In the genomic region with DNA sequence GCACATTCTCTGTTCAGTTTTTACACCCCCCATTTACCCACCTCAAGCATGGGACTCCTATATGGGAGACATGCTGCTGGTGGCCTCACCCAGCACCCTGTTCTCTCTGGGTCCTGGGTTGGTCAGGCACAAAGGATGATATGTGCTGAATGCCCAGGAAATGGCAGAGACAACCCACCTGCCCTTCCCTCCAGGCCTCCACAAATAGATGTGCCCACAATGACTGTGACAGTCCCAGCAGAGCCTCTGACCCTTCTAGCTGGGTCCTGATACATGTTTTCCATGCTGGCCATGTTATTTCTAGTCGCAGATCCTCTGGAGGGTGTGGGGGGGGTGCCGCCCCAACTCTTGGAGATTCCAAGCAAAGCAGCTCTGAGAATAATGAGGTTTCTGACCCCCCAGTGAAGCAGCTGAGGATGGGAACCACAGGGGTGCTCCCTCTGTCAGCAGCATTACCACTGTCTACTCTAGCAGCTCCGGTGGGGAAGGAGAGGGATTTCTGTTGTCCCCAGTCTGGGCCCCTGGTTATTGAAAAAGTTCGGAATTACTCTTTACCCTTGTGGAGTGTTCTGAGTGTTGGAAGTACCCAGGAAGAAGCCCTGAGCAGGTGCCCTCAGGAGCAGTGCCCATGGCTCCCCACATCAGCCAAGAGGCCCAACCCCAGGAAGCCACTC, we compare ENCODE assay signal across 13 cellular contexts. TPM values are rescaled to one million over a fixed set of nuclear protein-coding genes. Genes with fewer than 3 reads are reported as not detected.
DNase-seq lines count a peak whose midpoint lies in the region; ATAC-seq and TF ChIP-seq lines count a peak whose summit lies in the region.
"Had no signal": no experiment of that assay in that cellular context is flagged by ENCODE, and none has a peak within 500 bp of the region (broad histone marks: within the 10 kb centered on the region; RNA-seq: fewer than 3 reads in every experiment).

No MANE protein-coding gene starts in this region.

- H3K4me2 ChIP-seq in hepatocyte = peak overlapping the region; percentile 97

- no peak for DNase-seq in heart right ventricle
- DNase-seq in Right ventricle myocardium inferior (ENCODE audit: missing footprints) = no peak
- DNase-seq in hepatocyte (ENCODE audit: low spot score) = no peak
- no peak for DNase-seq in transverse colon
- no peak for DNase-seq in upper lobe of left lung
- DNase-seq: activated T-cell treated with anti-CD3 and anti-CD28 coated beads, Interleukin-2, amount 50 U/mL, for 72 hours; SJCRH30 had no signal

- no peaks in the 10 kb centered on the region for H4K20me1 ChIP-seq in hepatocyte (ENCODE audit: insufficient read depth, poor library complexity, severe bottlenecking)

- H3K4me3 ChIP-seq in heart right ventricle (peak overlapping the region in 4 of 10 donors; percentile 61 to 75 (median 66)), hepatocyte (no peak overlapping the region), transverse colon (no peak overlapping the region), upper lobe of left lung (no peak overlapping the region)

- 43 to 55% methylated on average over 4 of the region's 4 CpGs for WGBS in heart right ventricle, 2 donors
- 86% methylated on average over 4 of the region's 4 CpGs for WGBS in hepatocyte (ENCODE audit: low lambda C conversion rate, missing lambda C conversion rate)
- WGBS in transverse colon (ENCODE audit: low coverage in 1 of 2), 2 donors = 73% methylated on average over 4 of the region's 4 CpGs; no CpG with 5 or more reads in 1 of the 2 donors
- WGBS in upper lobe of left lung, 2 donors = 82 to 83% methylated on average over 2 to 4 of the region's 4 CpGs

- TF ChIP-seq POLR2A in transverse colon (IDR thresholded peaks at IDR 0.05) (no peak), upper lobe of left lung (IDR thresholded peaks at IDR 0.05) (no peak)

- H3K9me3 ChIP-seq in heart right ventricle (no peaks in the 10 kb centered on the region), hepatocyte (ENCODE audit: low read depth) (no peaks in the 10 kb centered on the region), transverse colon (no peaks in the 10 kb centered on the region), upper lobe of left lung (no peaks in the 10 kb centered on the region)
- H3K9me3 ChIP-seq: SJCRH30 had no signal

- H3K27ac ChIP-seq in heart right ventricle = peak overlapping the region in 8 of 10 donors; percentile 81 to 93 (median 86)
- H3K27ac ChIP-seq in hepatocyte = peak overlapping the region; percentile 82
- peak overlapping the region; percentile 73 to 92 (median 83) for H3K27ac ChIP-seq in transverse colon
- peak overlapping the region in 1 of 4 donors; percentile 27 for H3K27ac ChIP-seq in upper lobe of left lung
- H3K27ac ChIP-seq: SJCRH30 had no signal

- no peaks in the 10 kb centered on the region for H3K9me2 ChIP-seq in hepatocyte (replicated peaks; ENCODE audit: insufficient read depth)

- peaks cover 12 to 54% (median 38%) of the 10 kb centered on the region in 9 donors for H3K4me1 ChIP-seq in heart right ventricle
- H3K4me1 ChIP-seq in hepatocyte (ENCODE audit: insufficient read depth) = no peaks in the 10 kb centered on the region
- H3K4me1 ChIP-seq in transverse colon = peaks cover 8 to 27% (median 23%) of the 10 kb centered on the region in 4 donors
- H3K4me1 ChIP-seq in upper lobe of left lung = peaks cover 15 to 31% (median 25%) of the 10 kb centered on the region in 4 donors

- TF ChIP-seq CTCF in heart right ventricle (IDR thresholded peaks at IDR 0.05) = no peak
- no peak for TF ChIP-seq CTCF in hepatocyte (IDR thresholded peaks at IDR 0.05; ENCODE audit: poor library complexity)
- no peak for TF ChIP-seq CTCF in transverse colon (IDR thresholded peaks at IDR 0.05)
- TF ChIP-seq CTCF in upper lobe of left lung (IDR thresholded peaks at IDR 0.05) = no peak

- peaks cover 0 to 51% (median 29%) of the 10 kb centered on the region in 9 donors for H3K36me3 ChIP-seq in heart right ventricle
- H3K36me3 ChIP-seq in hepatocyte (replicated peaks; ENCODE audit: insufficient read depth, low read depth) = no peaks in the 10 kb centered on the region
- peaks cover 0 to 28% (median 11%) of the 10 kb centered on the region in 4 donors for H3K36me3 ChIP-seq in transverse colon
- H3K36me3 ChIP-seq in upper lobe of left lung = peaks cover 15 to 37% (median 29%) of the 10 kb centered on the region in 4 donors

- ATAC-seq in heart right ventricle (no peak), Right ventricle myocardium inferior (no peak), GM19463 (IDR thresholded peaks at IDR 0.05; ENCODE audit: unreplicated experiment) (no peak), upper lobe of left lung (ENCODE audit: low FRiP score in 2 of 2) (no peak)
- ATAC-seq: esophagus mucosa had no signal

- H3K27me3 ChIP-seq in heart right ventricle (no peaks in the 10 kb centered on the region), hepatocyte (no peaks in the 10 kb centered on the region), transverse colon (no peaks in the 10 kb centered on the region), upper lobe of left lung (no peaks in the 10 kb centered on the region)
- H3K27me3 ChIP-seq: SJCRH30 had no signal

- in situ Hi-C loops in transverse colon (cut with MboI; ENCODE audit: low pct_ligation_motif_present in 1 of 4, low pct_unique_long_range_greater_than_20kb in 1 of 4, low sequenced_read_pairs in 3 of 4) = no loop called here

- no peaks in the 10 kb centered on the region for H3K79me2 ChIP-seq in hepatocyte

- no peak overlapping the region for H2AFZ ChIP-seq in hepatocyte

- no peak for TF ChIP-seq EP300 in transverse colon (IDR thresholded peaks at IDR 0.05; ENCODE audit: low read depth)
- no peak for TF ChIP-seq EP300 in upper lobe of left lung (IDR thresholded peaks at IDR 0.05)

- intact Hi-C loops in heart right ventricle (cut with DNase I) = no loop called here
- intact Hi-C loops in Right ventricle myocardium inferior (cut with DNase I) = no loop called here
- intact Hi-C loops in transverse colon (cut with DNase I; ENCODE audit: low total_unique reads) = no loop called here

RNA-seq across cellular contexts. Expression of a gene that starts 1.2 kb away (rescaled TPM):
- total RNA-seq in heart right ventricle (10 to 100 TPM; 11.8 to 25.5 (median 16.3) TPM), Right ventricle myocardium inferior (25.8 TPM), hepatocyte (12.9 and 15.8 TPM in 2 replicates), transverse colon (1 to 10 TPM in 3 of 4 donors, not detected in 1; 1.2 to 4.0 (median 2.7) TPM), upper lobe of left lung (1 to 10 TPM in 5 of 6 donors, under 1 TPM in 1; 0.98 to 4.2 (median 3.2) TPM)
- polyA plus RNA-seq in heart right ventricle (10 to 100 TPM; 21.3 to 42.7 TPM), hepatocyte (28.5 and 29.5 TPM in 2 replicates)

RNA-seq across cellular contexts. Expression of a gene that starts 6.3 kb away (rescaled TPM):
- total RNA-seq in heart right ventricle (1 to 10 TPM in 4 of 10 donors, under 1 TPM in 6; 0.34 to 1.2 (median 0.90) TPM), Right ventricle myocardium inferior (0.81 TPM), hepatocyte (1.5 and 1.9 TPM in 2 replicates), transverse colon (1 to 10 TPM in 2 of 4 donors, under 1 TPM in 1, not detected in 1; 1.00 to 2.0 (median 1.9) TPM), upper lobe of left lung (1 to 10 TPM in 5 of 6 donors, under 1 TPM in 1; 0.55 to 6.3 (median 1.9) TPM)
- polyA plus RNA-seq in heart right ventricle (1 to 10 TPM in 1 of 2 donors, under 1 TPM in 1; 0.87 to 2.0 TPM), hepatocyte (1.5 and 3.4 TPM in 2 replicates)

RNA-seq across cellular contexts. Expression of a gene that starts 9.7 kb away (rescaled TPM):
- total RNA-seq in heart right ventricle (not detected), Right ventricle myocardium inferior (not detected), hepatocyte (not detected in 2 replicates), transverse colon (not detected), upper lobe of left lung (10 to 100 TPM in 1 of 6 donors, 1 to 10 TPM in 4, under 1 TPM in 1; 0.11 to 11.4 (median 4.5) TPM)
- polyA plus RNA-seq in heart right ventricle (not detected), hepatocyte (0.17 and 0.96 TPM in 2 replicates)
- total RNA-seq: esophagus mucosa, M059J, omental fat pad, SJCRH30, subcutaneous adipose tissue had no signal
- polyA plus RNA-seq: CD14-positive monocyte had no signal

RNA-seq across cellular contexts. Expression of a gene that starts 19.7 kb away (rescaled TPM):
- total RNA-seq in heart right ventricle (10 to 100 TPM; 13.7 to 28.9 (median 17.3) TPM), Right ventricle myocardium inferior (17.4 TPM), hepatocyte (50.5 and 52.7 TPM in 2 replicates), transverse colon (10 to 100 TPM; 16.5 to 37.3 (median 25.7) TPM), upper lobe of left lung (10 to 100 TPM; 29.3 to 57.5 (median 47.5) TPM)
- polyA plus RNA-seq in heart right ventricle (10 to 100 TPM in 1 of 2 donors, 1 to 10 TPM in 1; 7.5 to 11.7 TPM), hepatocyte (37.1 and 41.2 TPM in 2 replicates)

RNA-seq across cellular contexts. Expression of a gene that starts 23.0 kb away (rescaled TPM):
- total RNA-seq in heart right ventricle (10 to 100 TPM in 6 of 10 donors, 1 to 10 TPM in 4; 8.1 to 12.8 (median 11.1) TPM), Right ventricle myocardium inferior (8.8 TPM), hepatocyte (11.9 and 14.8 TPM in 2 replicates), transverse colon (100 to 1,000 TPM in 1 of 4 donors, 10 to 100 TPM in 3; 16.5 to 166 (median 22.7) TPM), upper lobe of left lung (10 to 100 TPM; 14.9 to 62.9 (median 21.1) TPM)
- polyA plus RNA-seq in heart right ventricle (10 to 100 TPM; 14.9 to 19.6 TPM), hepatocyte (27.4 and 38.6 TPM in 2 replicates)
